In genomic region chr1:4476394-4476793, GRCh38 we compare ENCODE assay signal across 30 cellular contexts.
"Had no signal": no experiment of that assay in that cellular context is flagged by ENCODE, and none has a peak within 500 bp of the region (broad histone marks: within the 10 kb centered on the region; RNA-seq: fewer than 3 reads in every experiment).

No MANE protein-coding gene starts in this region.

- ATAC-seq: activated naive CD4-positive, alpha-beta T cell treated with anti-CD3 and anti-CD28 coated beads, Interleukin-2, amount 50 U/mL, for 72 hours; activated naive CD8-positive, alpha-beta T cell treated with anti-CD3 and anti-CD28 coated beads, Interleukin-2, amount 50 U/mL, for 24 hours; activated T-cell treated with anti-CD3 and anti-CD28 coated beads, Interleukin-2, amount 50 U/mL, for 4 hours; activated T-cell treated with anti-CD3 and anti-CD28 coated beads, Interleukin-2, amount 50 U/mL, for 72 hours; activated T-helper 17 cell treated with anti-CD3 and anti-CD28 coated beads, Interleukin-2, amount 50 U/mL, for 72 hours; body of pancreas had no signal

- H3K4me3 ChIP-seq: adrenal gland, ascending aorta, body of pancreas, breast epithelium, cardiac muscle cell had no signal

- H3K9me3 ChIP-seq: adrenal gland, body of pancreas had no signal

- H3K27ac ChIP-seq: adrenal gland, ascending aorta, body of pancreas, brain microvascular endothelial cell, breast epithelium, cardiac muscle cell had no signal

- H3K4me1 ChIP-seq: adrenal gland, ascending aorta, body of pancreas, breast epithelium had no signal

- DNase-seq: activated effector memory CD4-positive, alpha-beta T cell treated with Interleukin-2 at 50 U/mL for 16 hours; activated gamma-delta T cell; activated gamma-delta T cell treated with Interleukin-2 at 50 U/mL for 16 hours; activated naive CD4-positive, alpha-beta T cell; activated naive CD4-positive, alpha-beta T cell treated with anti-CD3 and anti-CD28 coated beads for 36 hours; activated naive CD4-positive, alpha-beta T cell treated with anti-CD3 and anti-CD28 coated beads, Interleukin-2, amount 10 ng/mL, durations not matched to agents 7 days and 5 days; activated naive CD4-positive, alpha-beta T cell treated with anti-CD3 and anti-CD28 coated beads, Interleukin-2, amount 50 U/mL, for 16 hours; activated naive CD4-positive, alpha-beta T cell treated with Interleukin-2 at 50 U/mL for 16 hours; activated naive CD8-positive, alpha-beta T cell treated with anti-CD3 and anti-CD28 coated beads for 36 hours; activated naive CD8-positive, alpha-beta T cell treated with anti-CD3 and anti-CD28 coated beads, Interleukin-2, amount 10 ng/mL, durations not matched to agents 7 days and 5 days; activated naive CD8-positive, alpha-beta T cell treated with anti-CD3 and anti-CD28 coated beads, Interleukin-2, amount 50 U/mL, for 24 hours; activated T-cell treated with anti-CD3 and anti-CD28 coated beads, Interleukin-2, amount 50 U/mL, for 24 hours; activated T-cell treated with anti-CD3 and anti-CD28 coated beads, Interleukin-2, amount 50 U/mL, for 4 hours; activated T-cell treated with anti-CD3 and anti-CD28 coated beads, Interleukin-2, amount 50 U/mL, for 48 hours; activated T-cell treated with anti-CD3 and anti-CD28 coated beads, Interleukin-2, amount 50 U/mL, for 72 hours; adrenal gland; amniotic stem cell; amygdala; anterior cingulate cortex; aorta; body of pancreas; brain microvascular endothelial cell; caudate nucleus; central memory CD4-positive, alpha-beta T cell; cerebellar nuclear complex had no signal

- H3K27me3 ChIP-seq: adrenal gland, ascending aorta, body of pancreas, brain microvascular endothelial cell, breast epithelium, cardiac muscle cell had no signal

- H3K36me3 ChIP-seq: adrenal gland, ascending aorta, brain microvascular endothelial cell, breast epithelium, cardiac muscle cell had no signal
